12 cellular contexts compared by ENCODE assay signal in genomic region chr13:35388979-35389378, GRCh38.
A peak's percentile ranks its signal among the peaks of the same experiment; 100 is the strongest.
DNase-seq lines count a peak whose midpoint lies in the region; ATAC-seq and TF ChIP-seq lines count a peak whose summit lies in the region.
"Had no signal": no experiment of that assay in that cellular context is flagged by ENCODE, and none has a peak within 500 bp of the region (broad histone marks: within the 10 kb centered on the region; RNA-seq: fewer than 3 reads in every experiment).

No MANE protein-coding gene starts in this region.

- H3K36me3 ChIP-seq in GM23338 (ENCODE audit: insufficient read depth) (no peaks in the 10 kb centered on the region), upper lobe of left lung (no peaks in the 10 kb centered on the region)

- no peak overlapping the region for H3K27ac ChIP-seq in GM23338 (ENCODE audit: low read depth)
- H3K27ac ChIP-seq in upper lobe of left lung = no peak overlapping the region

- H3K9me3 Mint-ChIP-seq in GM23338 = no peaks in the 10 kb centered on the region
- H3K9me3 Mint-ChIP-seq: T-helper 2 cell treated with Interferon-gamma antibody and Interleukin-4, amounts not matched to agents 5 μg/mL and 100 μg/mL, for 36 hours had no signal

- H3K4me3 ChIP-seq in GM23338 = no peak overlapping the region
- H3K4me3 ChIP-seq in fibroblast of mammary gland (ENCODE audit: control insufficient read depth, low read depth, low read length) = peak overlapping the region; percentile 6
- H3K4me3 ChIP-seq in upper lobe of left lung = no peak overlapping the region

- H2AFZ ChIP-seq in GM23338 = no peak overlapping the region

- H3K79me2 ChIP-seq in GM23338 (replicated peaks; ENCODE audit: insufficient read depth) = no peaks in the 10 kb centered on the region

- H3K27me3 Mint-ChIP-seq in GM23338 (ENCODE audit: insufficient read depth, low read depth, poor library complexity) = peaks cover 2% of the 10 kb centered on the region
- H3K27me3 Mint-ChIP-seq: CD4-positive, alpha-beta memory T cell had no signal

- no peak for TF ChIP-seq EP300 in upper lobe of left lung (IDR thresholded peaks at IDR 0.05)

- peaks cover 15% of the 10 kb centered on the region for H3K4me1 Mint-ChIP-seq in GM23338
- H3K4me1 Mint-ChIP-seq: CD4-positive, alpha-beta memory T cell had no signal

- H4K20me1 ChIP-seq in GM23338 (replicated peaks; ENCODE audit: insufficient read depth) = no peaks in the 10 kb centered on the region

- H3K9me3 ChIP-seq in upper lobe of left lung = no peaks in the 10 kb centered on the region

- peak overlapping the region; percentile 72 for H3K27ac Mint-ChIP-seq in GM23338
- H3K27ac Mint-ChIP-seq: CD4-positive, alpha-beta memory T cell; T-helper 2 cell treated with Interferon-gamma antibody and Interleukin-4, amounts not matched to agents 5 μg/mL and 100 μg/mL, for 36 hours had no signal

- H3K9me2 ChIP-seq in GM23338 (ENCODE audit: insufficient read depth) = no peaks in the 10 kb centered on the region

- TF ChIP-seq POLR2A in upper lobe of left lung (IDR thresholded peaks at IDR 0.05) = no peak

- DNase-seq in GM23338 (ENCODE audit: low spot score) (no peak), OCI-M1 (lab: John Stamatoyannopoulos, UW) (peak; percentile 57), fibroblast of mammary gland (ENCODE audit: low read depth) (peak; percentile 72), pulmonary artery endothelial cell (ENCODE audit: low read depth, low spot score) (peak; percentile 77), cerebellar cortex (ENCODE audit: low spot score) (no peak), upper lobe of left lung (no peak), posterior vena cava (ENCODE audit: low spot score) (no peak)
- DNase-seq in activated naive CD4-positive, alpha-beta T cell treated with Interleukin-2 at 50 U/mL for 16 hours = no peak
- DNase-seq: CD4-positive, alpha-beta memory T cell; effector memory CD4-positive, alpha-beta T cell; NCI-H187 treated with DMSO at 0.1 percent for 48 hours had no signal

- peaks cover 5% of the 10 kb centered on the region; the same call in 1 of the 2 replicates for H3K4me1 ChIP-seq in GM23338 (ENCODE audit: insufficient read depth)
- H3K4me1 ChIP-seq in upper lobe of left lung = no peaks in the 10 kb centered on the region

- no peak overlapping the region for H3K4me2 ChIP-seq in GM23338

- 39 to 54% methylated on average over 4 of the region's 4 CpGs for WGBS in upper lobe of left lung, 2 donors

- no peak for ATAC-seq in GM23338
- no peak for ATAC-seq in upper lobe of left lung (ENCODE audit: low FRiP score in 2 of 2)

- H3K36me3 Mint-ChIP-seq in GM23338 (ENCODE audit: low read depth) = no peaks in the 10 kb centered on the region
- H3K36me3 Mint-ChIP-seq: CD4-positive, alpha-beta memory T cell had no signal

- no peaks in the 10 kb centered on the region for H3K27me3 ChIP-seq in GM23338 (ENCODE audit: insufficient read depth)
- no peaks in the 10 kb centered on the region for H3K27me3 ChIP-seq in upper lobe of left lung

- no peak overlapping the region for H3K4me3 Mint-ChIP-seq in GM23338
- H3K4me3 Mint-ChIP-seq: CD4-positive, alpha-beta memory T cell; T-helper 2 cell treated with Interferon-gamma antibody and Interleukin-4, amounts not matched to agents 5 μg/mL and 100 μg/mL, for 36 hours had no signal

- intact Hi-C loops in posterior vena cava (cut with DNase I) = no loop called here

- no peaks in the 10 kb centered on the region for H3F3A ChIP-seq in GM23338 (replicated peaks; ENCODE audit: low read depth)

- TF ChIP-seq CTCF in GM23338 (conservative IDR thresholded peaks at IDR 0.05; ENCODE audit: low read depth in 2 of 2) = no peak
- TF ChIP-seq CTCF in fibroblast of mammary gland (conservative IDR thresholded peaks at IDR 0.05; ENCODE audit: control insufficient read depth, insufficient read depth, low read depth, low read length) = no peak
- TF ChIP-seq CTCF in upper lobe of left lung (IDR thresholded peaks at IDR 0.05) = no peak

TF ChIP-seq in GM23338, 12 proteins besides CTCF, POLR2A, EP300 and RAD21 (continues in another document):
- no peak for TF ChIP-seq CREB1 (CRISPR knock-in tag; IDR thresholded peaks at IDR 0.05; ENCODE audit: low read depth)
- no peak for TF ChIP-seq NANOG (IDR thresholded peaks at IDR 0.05; ENCODE audit: borderline replicate concordance)
- TF ChIP-seq EZH2 (IDR thresholded peaks at IDR 0.05; ENCODE audit: low read depth, unreplicated experiment) = no peak
- TF ChIP-seq, protein P1, sequence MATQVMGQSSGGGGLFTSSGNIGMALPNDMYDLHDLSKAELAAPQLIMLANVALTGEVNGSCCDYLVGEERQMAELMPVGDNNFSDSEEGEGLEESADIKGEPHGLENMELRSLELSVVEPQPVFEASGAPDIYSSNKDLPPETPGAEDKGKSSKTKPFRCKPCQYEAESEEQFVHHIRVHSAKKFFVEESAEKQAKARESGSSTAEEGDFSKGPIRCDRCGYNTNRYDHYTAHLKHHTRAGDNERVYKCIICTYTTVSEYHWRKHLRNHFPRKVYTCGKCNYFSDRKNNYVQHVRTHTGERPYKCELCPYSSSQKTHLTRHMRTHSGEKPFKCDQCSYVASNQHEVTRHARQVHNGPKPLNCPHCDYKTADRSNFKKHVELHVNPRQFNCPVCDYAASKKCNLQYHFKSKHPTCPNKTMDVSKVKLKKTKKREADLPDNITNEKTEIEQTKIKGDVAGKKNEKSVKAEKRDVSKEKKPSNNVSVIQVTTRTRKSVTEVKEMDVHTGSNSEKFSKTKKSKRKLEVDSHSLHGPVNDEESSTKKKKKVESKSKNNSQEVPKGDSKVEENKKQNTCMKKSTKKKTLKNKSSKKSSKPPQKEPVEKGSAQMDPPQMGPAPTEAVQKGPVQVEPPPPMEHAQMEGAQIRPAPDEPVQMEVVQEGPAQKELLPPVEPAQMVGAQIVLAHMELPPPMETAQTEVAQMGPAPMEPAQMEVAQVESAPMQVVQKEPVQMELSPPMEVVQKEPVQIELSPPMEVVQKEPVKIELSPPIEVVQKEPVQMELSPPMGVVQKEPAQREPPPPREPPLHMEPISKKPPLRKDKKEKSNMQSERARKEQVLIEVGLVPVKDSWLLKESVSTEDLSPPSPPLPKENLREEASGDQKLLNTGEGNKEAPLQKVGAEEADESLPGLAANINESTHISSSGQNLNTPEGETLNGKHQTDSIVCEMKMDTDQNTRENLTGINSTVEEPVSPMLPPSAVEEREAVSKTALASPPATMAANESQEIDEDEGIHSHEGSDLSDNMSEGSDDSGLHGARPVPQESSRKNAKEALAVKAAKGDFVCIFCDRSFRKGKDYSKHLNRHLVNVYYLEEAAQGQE (IDR thresholded peaks at IDR 0.05; ENCODE audit: unreplicated experiment) = no peak
- TF ChIP-seq EZH2phosphoT487 (IDR thresholded peaks at IDR 0.05; ENCODE audit: unreplicated experiment) = no peak
- no peak for TF ChIP-seq STAT1 (IDR thresholded peaks at IDR 0.05; ENCODE audit: unreplicated experiment)

Comparison
In these comparisons a context has a peak if more than half of its experiments do, and no peak if none do; other contexts are left out.
1. DNase-seq: peak in OCI-M1 (single experiment), fibroblast of mammary gland (single experiment) and pulmonary artery endothelial cell (single experiment); none in GM23338 (single experiment), activated naive CD4-positive, alpha-beta T cell treated with Interleukin-2 at 50 U/mL for 16 hours (single experiment), cerebellar cortex (single experiment), upper lobe of left lung (0 of 2) and posterior vena cava (single experiment).